ENCODE assay signal across 2 cellular contexts in the genomic region with DNA sequence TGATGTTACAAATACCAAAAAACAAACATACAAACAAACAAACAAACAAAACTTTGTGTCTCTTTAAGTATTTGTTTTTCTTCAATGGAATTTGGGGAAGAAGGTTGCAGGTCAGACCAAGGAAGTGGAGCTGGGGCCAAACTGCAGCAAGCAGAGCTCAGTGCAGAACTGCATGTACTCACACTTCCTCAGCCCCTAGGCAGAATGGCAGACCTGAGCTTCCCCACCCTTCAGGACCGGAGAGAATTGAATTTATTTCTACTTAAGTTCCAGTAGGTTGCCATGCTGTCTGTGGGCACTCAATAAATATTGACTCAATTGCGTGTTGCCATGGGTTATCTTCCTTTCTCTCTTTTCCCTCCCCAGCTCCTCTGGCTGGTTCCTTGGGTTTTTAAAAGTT.
TF ChIP-seq lines count a peak whose summit lies in the region.

No MANE protein-coding gene starts in this region.

TF ChIP-seq in HepG2, 621 proteins besides CTCF, POLR2A, EP300 and RAD21 (continued from another document):
- TF ChIP-seq, protein P1, sequence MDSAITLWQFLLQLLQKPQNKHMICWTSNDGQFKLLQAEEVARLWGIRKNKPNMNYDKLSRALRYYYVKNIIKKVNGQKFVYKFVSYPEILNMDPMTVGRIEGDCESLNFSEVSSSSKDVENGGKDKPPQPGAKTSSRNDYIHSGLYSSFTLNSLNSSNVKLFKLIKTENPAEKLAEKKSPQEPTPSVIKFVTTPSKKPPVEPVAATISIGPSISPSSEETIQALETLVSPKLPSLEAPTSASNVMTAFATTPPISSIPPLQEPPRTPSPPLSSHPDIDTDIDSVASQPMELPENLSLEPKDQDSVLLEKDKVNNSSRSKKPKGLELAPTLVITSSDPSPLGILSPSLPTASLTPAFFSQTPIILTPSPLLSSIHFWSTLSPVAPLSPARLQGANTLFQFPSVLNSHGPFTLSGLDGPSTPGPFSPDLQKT (CRISPR knock-in tag; IDR thresholded peaks at IDR 0.05; ENCODE audit: borderline replicate concordance) = no peak

TF ChIP-seq in WTC11, 78 proteins besides CTCF, POLR2A, EP300 and RAD21 (continued from another document):
- TF ChIP-seq, protein P2, sequence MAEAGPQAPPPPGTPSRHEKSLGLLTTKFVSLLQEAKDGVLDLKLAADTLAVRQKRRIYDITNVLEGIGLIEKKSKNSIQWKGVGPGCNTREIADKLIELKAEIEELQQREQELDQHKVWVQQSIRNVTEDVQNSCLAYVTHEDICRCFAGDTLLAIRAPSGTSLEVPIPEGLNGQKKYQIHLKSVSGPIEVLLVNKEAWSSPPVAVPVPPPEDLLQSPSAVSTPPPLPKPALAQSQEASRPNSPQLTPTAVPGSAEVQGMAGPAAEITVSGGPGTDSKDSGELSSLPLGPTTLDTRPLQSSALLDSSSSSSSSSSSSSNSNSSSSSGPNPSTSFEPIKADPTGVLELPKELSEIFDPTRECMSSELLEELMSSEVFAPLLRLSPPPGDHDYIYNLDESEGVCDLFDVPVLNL (CRISPR knock-in tag; IDR thresholded peaks at IDR 0.05; ENCODE audit: borderline replicate concordance, low read depth) = no peak
- no peak for TF ChIP-seq NFYB (CRISPR knock-in tag; conservative IDR thresholded peaks at IDR 0.05; ENCODE audit: low read depth)
